11 cellular contexts compared by ENCODE assay signal in genomic region chr16:24580665-24581064, GRCh38. TPM values are rescaled to one million over a fixed set of nuclear protein-coding genes. Genes with fewer than 3 reads are reported as not detected.
A peak's percentile ranks its signal among the peaks of the same experiment; 100 is the strongest.
DNase-seq lines count a peak whose midpoint lies in the region; ATAC-seq and TF ChIP-seq lines count a peak whose summit lies in the region.
"Had no signal": no experiment of that assay in that cellular context is flagged by ENCODE, and none has a peak within 500 bp of the region (broad histone marks: within the 10 kb centered on the region; RNA-seq: fewer than 3 reads in every experiment).

No MANE protein-coding gene starts in this region.

- DNase-seq in G401 (ENCODE audit: low spot score): peak; percentile 46
- DNase-seq in NCI-H460 (ENCODE audit: extremely low read depth, low read depth): peak; percentile 23
- DNase-seq in endodermal cell: no peak
- DNase-seq in prostate gland (ENCODE audit: low spot score): no peak
- no peak for DNase-seq in lower lobe of right lung
- DNase-seq in ureter (ENCODE audit: low spot score): no peak
- no peak for DNase-seq in NCI-H1417 treated with DMSO at 0.1 percent for 48 hours (lab: John Stamatoyannopoulos, UW)
- DNase-seq: naive B cell, NCI-H1417 had no signal

- TF ChIP-seq CTCF in endodermal cell (conservative IDR thresholded peaks at IDR 0.05): peak; percentile 41
- TF ChIP-seq CTCF in prostate gland (IDR thresholded peaks at IDR 0.05): peak in 3 of 4 experiments; percentile 9 to 31 (median 9)
- TF ChIP-seq CTCF in lower lobe of right lung (IDR thresholded peaks at IDR 0.05): no peak

- TF ChIP-seq POLR2A in prostate gland (IDR thresholded peaks at IDR 0.05): no peak

- peaks cover 3% of the 10 kb centered on the region for H3K36me3 Mint-ChIP-seq in endodermal cell (ENCODE audit: low read depth)
- H3K36me3 Mint-ChIP-seq: naive B cell had no signal

- intact Hi-C loops in prostate gland (cut with DNase I): loop anchor here (10.0 kb wide), 1 partner anchor 644 kb away; no protein-coding TSS in a partner anchor
- intact Hi-C loops in lower lobe of right lung (cut with DNase I): no loop called here

- no peak overlapping the region for H3K27ac ChIP-seq in endodermal cell (ENCODE audit: low read depth, low read length)
- no peak overlapping the region for H3K27ac ChIP-seq in prostate gland
- no peak overlapping the region for H3K27ac ChIP-seq in lower lobe of right lung
- H3K27ac ChIP-seq: coronary artery had no signal

- WGBS in endodermal cell (ENCODE audit: insufficient coverage in 1 of 2, insufficient read length in 1 of 2), 2 experiments: 90 to 96% methylated on average over 1 to 4 of the region's 5 CpGs
- 51% methylated on average over 5 of the region's 5 CpGs for WGBS in prostate gland

- in situ Hi-C loops in G401 (cut with HindIII; ENCODE audit: low sequenced_read_pairs): no loop called here

- H3K27me3 Mint-ChIP-seq in endodermal cell (ENCODE audit: insufficient read depth): no peaks in the 10 kb centered on the region

- H3K4me3 ChIP-seq in endodermal cell (ENCODE audit: low read length) (no peak overlapping the region), prostate gland (no peak overlapping the region), lower lobe of right lung (no peak overlapping the region)
- H3K4me3 ChIP-seq: coronary artery had no signal

- no peak overlapping the region for H3K27ac Mint-ChIP-seq in endodermal cell

- no peaks in the 10 kb centered on the region for H3K36me3 ChIP-seq in endodermal cell (ENCODE audit: control insufficient read depth, insufficient read depth, low read length)
- no peaks in the 10 kb centered on the region for H3K36me3 ChIP-seq in prostate gland
- no peaks in the 10 kb centered on the region for H3K36me3 ChIP-seq in lower lobe of right lung

- no peak overlapping the region for H3K4me3 Mint-ChIP-seq in endodermal cell

- ATAC-seq in lower lobe of right lung: no peak
- ATAC-seq in GM18519 (IDR thresholded peaks at IDR 0.05; ENCODE audit: low FRiP score, unreplicated experiment): no peak

- H3K9ac ChIP-seq in endodermal cell (ENCODE audit: extremely low read depth, low read length, poor library complexity, severe bottlenecking): no peak overlapping the region

- H3K27me3 ChIP-seq in endodermal cell (ENCODE audit: control insufficient read depth, insufficient read depth, low read length, poor library complexity, severe bottlenecking) (no peaks in the 10 kb centered on the region), prostate gland (replicated peaks; ENCODE audit: insufficient read depth) (no peaks in the 10 kb centered on the region), lower lobe of right lung (ENCODE audit: low read depth) (no peaks in the 10 kb centered on the region)

- no peaks in the 10 kb centered on the region for H3K4me1 ChIP-seq in endodermal cell (ENCODE audit: control insufficient read depth, insufficient read depth, low read length)
- H3K4me1 ChIP-seq in prostate gland (replicated peaks): no peaks in the 10 kb centered on the region
- no peaks in the 10 kb centered on the region for H3K4me1 ChIP-seq in lower lobe of right lung

- H3K4me1 Mint-ChIP-seq in endodermal cell: no peaks in the 10 kb centered on the region
- H3K4me1 Mint-ChIP-seq: naive B cell had no signal

- H3K9me3 Mint-ChIP-seq in endodermal cell: peaks cover 10% of the 10 kb centered on the region

- H3K9me3 ChIP-seq in endodermal cell (ENCODE audit: control insufficient read depth, low read length) (no peaks in the 10 kb centered on the region), prostate gland (no peaks in the 10 kb centered on the region), lower lobe of right lung (no peaks in the 10 kb centered on the region)

RNA-seq across cellular contexts. Expression of gene RBBP6, which starts 41.3 kb away (rescaled TPM):
- 9.0 and 26.5 TPM in 2 replicates for total RNA-seq in G401 (2014; rRNA removed; shearing (Covaris generic))
- total RNA-seq in NCI-H460 (2014; rRNA removed; shearing (Covaris generic)): 40.3 and 53.9 TPM in 2 replicates
- 27.9 and 35.2 TPM in 2 replicates for polyA plus RNA-seq in NCI-H460 (2014; cell fraction: nucleus; rRNA removed)
- 10 to 100 TPM; 70.3 to 76.6 TPM for total RNA-seq in endodermal cell
- polyA plus RNA-seq in endodermal cell (2013, experiment 1 of 2): 67.2 TPM
- polyA plus RNA-seq in endodermal cell (2013, experiment 2 of 2): 73.7 TPM
- 10 to 100 TPM; 83.2 to 92.7 TPM for total RNA-seq in prostate gland
- 42.1 TPM for total RNA-seq in lower lobe of right lung
- 56.1 TPM for total RNA-seq in ureter

Comparison
In these comparisons a context has a peak if more than half of its experiments do, and no peak if none do; other contexts are left out.
1. DNase-seq: peak in G401 (single experiment) and NCI-H460 (single experiment); none in endodermal cell (single experiment), prostate gland (single experiment), lower lobe of right lung (single experiment), ureter (single experiment) and NCI-H1417 treated with DMSO at 0.1 percent for 48 hours (single experiment).